ENCODE assay signal across 8 cellular contexts in the genomic region with DNA sequence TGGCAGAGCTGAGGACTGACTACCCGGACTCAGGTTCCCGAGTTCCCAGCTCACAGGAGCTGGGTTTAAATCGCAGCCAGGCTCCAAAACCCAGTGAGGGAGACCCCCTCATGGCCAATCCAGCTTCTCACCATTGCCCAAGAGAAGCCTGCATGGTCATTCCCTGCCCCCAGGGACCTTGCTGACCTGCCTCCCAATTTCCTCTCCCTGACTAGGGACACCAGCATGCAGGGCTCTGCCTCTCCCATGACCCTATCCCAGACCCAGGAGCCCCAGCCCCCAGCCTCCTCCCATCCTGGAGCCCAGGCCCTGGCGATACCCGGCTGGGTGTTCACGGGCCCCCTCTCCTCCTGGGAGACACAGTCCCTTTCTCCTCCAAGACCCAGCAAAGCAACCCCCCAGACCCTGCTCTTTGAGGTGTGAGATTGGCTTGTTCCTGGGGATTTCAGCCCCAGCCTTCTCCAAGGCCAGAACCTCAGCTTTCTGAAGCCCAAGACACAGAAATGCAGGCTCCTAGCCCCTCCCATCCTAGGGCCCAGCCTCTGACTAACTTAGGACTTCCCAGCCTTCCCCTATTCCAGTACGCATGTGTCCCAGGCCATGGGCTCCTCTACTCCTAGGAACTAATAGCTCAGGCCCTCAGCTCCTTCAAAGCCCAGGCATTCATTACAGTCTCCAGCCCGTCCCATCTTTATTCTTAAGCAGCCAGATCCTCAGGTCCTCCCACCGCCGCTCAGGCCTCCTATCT. TPM values are rescaled to one million over a fixed set of nuclear protein-coding genes. Genes with fewer than 3 reads are reported as not detected.
DNase-seq lines count a peak whose midpoint lies in the region; ATAC-seq and TF ChIP-seq lines count a peak whose summit lies in the region.

No MANE protein-coding gene starts in this region.

- H3K9me3 ChIP-seq in SJCRH30 (replicated peaks): no peaks in the 10 kb centered on the region
- no peaks in the 10 kb centered on the region for H3K9me3 ChIP-seq in effector memory CD4-positive, alpha-beta T cell (ENCODE audit: control insufficient read depth, low read length)

- peaks cover 13% of the 10 kb centered on the region for H3K36me3 ChIP-seq in SJCRH30
- H3K36me3 ChIP-seq in effector memory CD4-positive, alpha-beta T cell (ENCODE audit: control insufficient read depth, insufficient read depth, low read length): peaks cover 5% of the 10 kb centered on the region

- ATAC-seq in stimulated activated naive CD8-positive, alpha-beta T cell treated with anti-CD3 and anti-CD28 coated beads, Interleukin-15, Interleukin-2, amounts not matched to agents 100 U/mL and 50 U/mL, for 24 hours: no peak
- ATAC-seq in memory B cell (ENCODE audit: low read depth) (no peak), HG03159 (IDR thresholded peaks at IDR 0.05; ENCODE audit: unreplicated experiment) (no peak)

- peak overlapping the region; percentile 89 for H3K27ac Mint-ChIP-seq in stimulated activated naive CD8-positive, alpha-beta T cell treated with anti-CD3 and anti-CD28 coated beads, Interleukin-15, Interleukin-2, amounts not matched to agents 100 ng/mL and 50 ng/mL, for 24 hours
- H3K27ac Mint-ChIP-seq in memory B cell: peak overlapping the region; percentile 95
- peak overlapping the region; percentile 100 for H3K27ac Mint-ChIP-seq in type B pancreatic cell

- H3K4me1 ChIP-seq in SJCRH30: peaks cover 12% of the 10 kb centered on the region
- peaks cover 26% of the 10 kb centered on the region for H3K4me1 ChIP-seq in effector memory CD4-positive, alpha-beta T cell (ENCODE audit: control insufficient read depth, insufficient read depth, low read length, poor library complexity, severe bottlenecking)

- H3K4me1 Mint-ChIP-seq in stimulated activated naive CD8-positive, alpha-beta T cell treated with anti-CD3 and anti-CD28 coated beads, Interleukin-15, Interleukin-2, amounts not matched to agents 100 ng/mL and 50 ng/mL, for 24 hours (ENCODE audit: low read depth): peaks cover 56% of the 10 kb centered on the region
- peaks cover 43% of the 10 kb centered on the region for H3K4me1 Mint-ChIP-seq in memory B cell
- H3K4me1 Mint-ChIP-seq in type B pancreatic cell (ENCODE audit: unreplicated experiment): peaks cover 26% of the 10 kb centered on the region

- no peak for TF ChIP-seq CTCF in type B pancreatic cell (conservative IDR thresholded peaks at IDR 0.05)

- no peaks in the 10 kb centered on the region for H3K27me3 Mint-ChIP-seq in stimulated activated naive CD8-positive, alpha-beta T cell treated with anti-CD3 and anti-CD28 coated beads, Interleukin-15, Interleukin-2, amounts not matched to agents 100 ng/mL and 50 ng/mL, for 24 hours
- no peaks in the 10 kb centered on the region for H3K27me3 Mint-ChIP-seq in memory B cell
- H3K27me3 Mint-ChIP-seq in type B pancreatic cell: no peaks in the 10 kb centered on the region

- peaks cover 39% of the 10 kb centered on the region for H3K36me3 Mint-ChIP-seq in stimulated activated naive CD8-positive, alpha-beta T cell treated with anti-CD3 and anti-CD28 coated beads, Interleukin-15, Interleukin-2, amounts not matched to agents 100 ng/mL and 50 ng/mL, for 24 hours (ENCODE audit: low read depth)
- peaks cover 14% of the 10 kb centered on the region for H3K36me3 Mint-ChIP-seq in memory B cell
- H3K36me3 Mint-ChIP-seq in type B pancreatic cell: peaks cover 23% of the 10 kb centered on the region

- H3K4me3 Mint-ChIP-seq in stimulated activated naive CD8-positive, alpha-beta T cell treated with anti-CD3 and anti-CD28 coated beads, Interleukin-15, Interleukin-2, amounts not matched to agents 100 ng/mL and 50 ng/mL, for 24 hours: peak overlapping the region; percentile 100
- H3K4me3 Mint-ChIP-seq in memory B cell: peak overlapping the region; percentile 95
- peak overlapping the region; percentile 99 for H3K4me3 Mint-ChIP-seq in type B pancreatic cell

- no peaks in the 10 kb centered on the region for H3K27me3 ChIP-seq in SJCRH30
- H3K27me3 ChIP-seq in effector memory CD4-positive, alpha-beta T cell (replicated peaks; ENCODE audit: control insufficient read depth, insufficient read depth, low read length, poor library complexity, severe bottlenecking): no peaks in the 10 kb centered on the region

- H3K9me3 Mint-ChIP-seq in stimulated activated naive CD8-positive, alpha-beta T cell treated with anti-CD3 and anti-CD28 coated beads, Interleukin-15, Interleukin-2, amounts not matched to agents 100 ng/mL and 50 ng/mL, for 24 hours: no peaks in the 10 kb centered on the region
- no peaks in the 10 kb centered on the region for H3K9me3 Mint-ChIP-seq in memory B cell
- no peaks in the 10 kb centered on the region for H3K9me3 Mint-ChIP-seq in type B pancreatic cell

- H3K4me3 ChIP-seq in SJCRH30: peak overlapping the region; percentile 63
- peak overlapping the region; percentile 72 for H3K4me3 ChIP-seq in effector memory CD4-positive, alpha-beta T cell (ENCODE audit: insufficient read depth, low read depth, low read length, poor library complexity, severe bottlenecking)

- H3K27ac ChIP-seq in SJCRH30: peak overlapping the region; percentile 54
- peak overlapping the region; percentile 74 for H3K27ac ChIP-seq in effector memory CD4-positive, alpha-beta T cell (ENCODE audit: insufficient read depth, low read length, poor library complexity, severe bottlenecking)

- DNase-seq in stimulated activated naive CD8-positive, alpha-beta T cell treated with anti-CD3 and anti-CD28 coated beads, Interleukin-15, Interleukin-2, amounts not matched to agents 100 U/mL and 50 U/mL, for 24 hours: no peak
- DNase-seq in SJCRH30 (peak; percentile 70 to 79), memory B cell (ENCODE audit: low spot score in 2 of 2) (no peak), type B pancreatic cell (ENCODE audit: extremely low spot score, unreplicated experiment) (no peak), COR-L47 (lab: John Stamatoyannopoulos, UW) (no peak)
- DNase-seq in effector memory CD4-positive, alpha-beta T cell: no peak

RNA-seq across cellular contexts. Expression of gene GYS1, which starts 1.1 kb away (rescaled TPM):
- 38.9 and 42.8 TPM in 2 replicates for total RNA-seq in SJCRH30 (2014; rRNA removed; shearing (Covaris generic))
- total RNA-seq in type B pancreatic cell (ENCODE audit: low replicate concordance): 62.1 and 64.8 TPM in 2 replicates

RNA-seq across cellular contexts. Expression of gene RUVBL2, which starts 1.7 kb away (rescaled TPM):
- total RNA-seq in SJCRH30 (2014; rRNA removed; shearing (Covaris generic)): 139 and 152 TPM in 2 replicates
- 72.6 and 99.5 TPM in 2 replicates for total RNA-seq in type B pancreatic cell (ENCODE audit: low replicate concordance)

RNA-seq across cellular contexts. Expression of gene LHB, which starts 24.9 kb away (rescaled TPM):
- not detected in 2 replicates for total RNA-seq in SJCRH30 (2014; rRNA removed; shearing (Covaris generic))
- total RNA-seq in type B pancreatic cell (ENCODE audit: low replicate concordance): not detected in 2 replicates

RNA-seq across cellular contexts. Expression of gene FTL, which starts 26.9 kb away (rescaled TPM):
- 1,133 and 1,259 TPM in 2 replicates for total RNA-seq in SJCRH30 (2014; rRNA removed; shearing (Covaris generic))
- 1,657 and 2,039 TPM in 2 replicates for total RNA-seq in type B pancreatic cell (ENCODE audit: low replicate concordance)

RNA-seq across cellular contexts. Expression of gene CGB3, which starts 32.1 kb away (rescaled TPM):
- not detected in 2 replicates for total RNA-seq in SJCRH30 (2014; rRNA removed; shearing (Covaris generic))
- total RNA-seq in type B pancreatic cell (ENCODE audit: low replicate concordance): 6.1 TPM in 1 of 2 replicates, not detected in the other

Comparison
In these comparisons a context has a peak if more than half of its experiments do, and no peak if none do; other contexts are left out.
1. DNase-seq: peak in SJCRH30 (2 of 2); none in stimulated activated naive CD8-positive, alpha-beta T cell treated with anti-CD3 and anti-CD28 coated beads, Interleukin-15, Interleukin-2, amounts not matched to agents 100 U/mL and 50 U/mL, for 24 hours (single experiment), effector memory CD4-positive, alpha-beta T cell (0 of 3), memory B cell (0 of 2), type B pancreatic cell (single experiment) and COR-L47 (single experiment).
2. Peak in every context shown above with its lines, with median percentiles within 50 percentile points of each other: H3K27ac Mint-ChIP-seq and H3K4me3 Mint-ChIP-seq.